8 cellular contexts compared by ENCODE assay signal in the genomic region with DNA sequence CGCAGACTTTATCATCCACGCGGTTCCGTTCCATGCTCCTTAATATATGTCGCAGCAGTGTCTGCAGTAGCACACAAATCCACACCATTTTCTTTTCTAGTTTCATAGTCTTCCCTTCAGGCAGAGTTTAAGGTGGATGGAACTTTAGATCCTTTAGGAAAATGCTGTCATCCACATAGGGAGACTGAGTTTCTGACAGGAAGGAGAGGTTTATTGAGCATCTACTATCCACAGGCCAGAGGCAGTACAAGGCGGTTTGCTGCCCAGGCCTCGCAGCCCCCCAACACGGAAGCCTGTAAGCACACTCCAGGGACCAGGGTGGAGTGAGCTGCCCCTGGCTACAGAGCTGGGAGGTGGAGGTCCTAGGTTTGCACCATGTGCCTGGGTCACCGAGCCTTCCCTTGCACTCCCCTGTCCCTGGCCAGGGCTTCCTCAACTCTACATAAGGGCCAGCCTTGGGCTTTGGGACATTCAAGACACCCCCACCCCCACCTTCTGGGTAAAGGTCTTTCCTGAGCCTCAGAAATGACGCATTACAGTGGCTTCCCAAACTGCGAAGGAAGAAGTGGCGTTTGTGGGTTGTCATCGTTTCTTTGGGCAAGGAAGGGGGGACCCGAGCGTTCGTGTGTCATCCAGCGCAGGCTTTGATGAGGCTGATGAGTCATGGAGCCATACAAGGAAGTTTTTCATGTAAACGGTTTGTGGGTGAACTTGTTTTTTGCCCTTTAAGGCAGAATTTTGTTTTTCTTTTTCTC.
DNase-seq lines count a peak whose midpoint lies in the region; ATAC-seq, FAIRE-seq and TF ChIP-seq lines count a peak whose summit lies in the region.

No MANE protein-coding gene starts in this region.

- no peak for TF ChIP-seq CTCF in choroid plexus epithelial cell (conservative IDR thresholded peaks at IDR 0.05; ENCODE audit: low read depth, low read length)
- no peak for TF ChIP-seq CTCF in A673 (conservative IDR thresholded peaks at IDR 0.05; ENCODE audit: low read depth, low read length)

- H3K9me2 ChIP-seq in Karpas-422 (replicated peaks; ENCODE audit: insufficient read depth, low read length): no peaks in the 10 kb centered on the region

- H3K36me3 ChIP-seq in Karpas-422 (ENCODE audit: insufficient read depth, low read length): no peaks in the 10 kb centered on the region
- H3K36me3 ChIP-seq in A673 (ENCODE audit: insufficient read depth, low read length, poor library complexity, severe bottlenecking): no peaks in the 10 kb centered on the region

- POLR2A ChIA-PET in A673 (lab: Charles Lee; ENCODE audit: low non-redundant PET): no interaction called here

- CTCF ChIA-PET in A673 (lab: Charles Lee): no interaction called here

- no peak overlapping the region for H3K4me3 ChIP-seq in choroid plexus epithelial cell (ENCODE audit: low read depth, low read length)
- H3K4me3 ChIP-seq in Karpas-422 (ENCODE audit: low read length): no peak overlapping the region
- no peak overlapping the region for H3K4me3 ChIP-seq in A673 (ENCODE audit: low read depth, low read length, poor library complexity, severe bottlenecking)

- no peak overlapping the region for H3K4me2 ChIP-seq in Karpas-422 (ENCODE audit: low read depth, low read length, poor library complexity, severe bottlenecking)

- no peak overlapping the region for H2AFZ ChIP-seq in Karpas-422 (ENCODE audit: low read length)

- BruUV-seq in A673 (replicated peaks; lab: Mats Ljungman, UMichigan): no TSS peak

- no peaks in the 10 kb centered on the region for H3K4me1 ChIP-seq in Karpas-422 (ENCODE audit: low read length)
- peaks cover 8% of the 10 kb centered on the region for H3K4me1 ChIP-seq in A673 (ENCODE audit: insufficient read depth, low read length, poor library complexity, severe bottlenecking)

- H3K27ac ChIP-seq in Karpas-422 (ENCODE audit: low read length): no peak overlapping the region
- H3K27ac ChIP-seq in A673 (ENCODE audit: low read depth, low read length, poor library complexity, severe bottlenecking): no peak overlapping the region

- peaks cover 13% of the 10 kb centered on the region; the same call in 1 of the 2 replicates for H4K20me1 ChIP-seq in Karpas-422 (ENCODE audit: insufficient read depth, low read depth, low read length)

- DNase-seq in HTR-8/SVneo (ENCODE audit: insufficient read length, low spot score): peak; percentile 74
- peak; percentile 69 for DNase-seq in activated CD4-positive, alpha-beta T cell treated with anti-CD3 and anti-CD28 coated beads for 1 hour
- DNase-seq in choroid plexus epithelial cell (ENCODE audit: low read depth): peak; percentile 82
- peak; percentile 58 for DNase-seq in renal cortical epithelial cell (ENCODE audit: low read depth)
- DNase-seq in Karpas-422: no peak
- no peak for DNase-seq in A673 (ENCODE audit: low spot score)

- no peak overlapping the region for H3K9ac ChIP-seq in Karpas-422 (ENCODE audit: low read length)

- H3K9me3 ChIP-seq in Karpas-422 (ENCODE audit: low read length): no peaks in the 10 kb centered on the region
- H3K9me3 ChIP-seq in A673 (ENCODE audit: low read depth, low read length, poor library complexity, severe bottlenecking): no peaks in the 10 kb centered on the region

- H3K79me2 ChIP-seq in Karpas-422 (ENCODE audit: low read length): no peaks in the 10 kb centered on the region

- intact Hi-C loops in A673 (cut with micrococcal nuclease; ENCODE audit: unreplicated experiment): no loop called here

- FAIRE-seq in HTR-8/SVneo (lab: Jason Lieb, UNC): no peak

- no peak for ATAC-seq in GM18867 (IDR thresholded peaks at IDR 0.05; ENCODE audit: unreplicated experiment)
- ATAC-seq in GM19035 (IDR thresholded peaks at IDR 0.05; ENCODE audit: unreplicated experiment): no peak

- H3K27me3 ChIP-seq in Karpas-422 (ENCODE audit: low read length): no peaks in the 10 kb centered on the region
- H3K27me3 ChIP-seq in A673 (replicated peaks; ENCODE audit: insufficient read depth, low read depth, low read length, poor library complexity): no peaks in the 10 kb centered on the region

Comparison
In these comparisons a context has a peak if more than half of its experiments do, and no peak if none do; other contexts are left out.
1. DNase-seq: peak in HTR-8/SVneo (single experiment), activated CD4-positive, alpha-beta T cell treated with anti-CD3 and anti-CD28 coated beads for 1 hour (single experiment), choroid plexus epithelial cell (single experiment) and renal cortical epithelial cell (single experiment); none in Karpas-422 (single experiment) and A673 (single experiment).